In genomic region chr1:118563969-118564951, GRCh38 we compare ENCODE assay signal across 10 cellular contexts.
DNase-seq lines count a peak whose midpoint lies in the region; ATAC-seq, FAIRE-seq and TF ChIP-seq lines count a peak whose summit lies in the region.
"Had no signal": no experiment of that assay in that cellular context is flagged by ENCODE, and none has a peak within 500 bp of the region (broad histone marks: within the 10 kb centered on the region; RNA-seq: fewer than 3 reads in every experiment).

No MANE protein-coding gene starts in this region.

- TF ChIP-seq CTCF in GM10248 (IDR thresholded peaks at IDR 0.05; ENCODE audit: control extremely low read depth, extremely low read depth, low read depth, missing control alignments), result no peak
- TF ChIP-seq CTCF in LNCaP clone FGC (IDR thresholded peaks at IDR 0.05; ENCODE audit: control insufficient read depth, extremely low read depth, insufficient read depth), result peak; percentile 39
- no peak for TF ChIP-seq CTCF in liver (IDR thresholded peaks at IDR 0.05; ENCODE audit: low read depth, low read length, missing input control)
- TF ChIP-seq CTCF in D721Med (IDR thresholded peaks at IDR 0.05; ENCODE audit: insufficient read depth, missing control alignments), result no peak

- POLR2A ChIA-PET in GM10248 (lab: Yijun Ruan, JAX), result no interaction called here

- FAIRE-seq in D721Med (lab: Jason Lieb, UNC), result no peak

- no peaks in the 10 kb centered on the region for H3K27me3 ChIP-seq in liver (ENCODE audit: control insufficient read depth in 4 of 4, insufficient read depth in 4 of 4, low read length in 3 of 4)

- H3K9me3 ChIP-seq in liver (ENCODE audit: control insufficient read depth in 4 of 4, low read length in 3 of 4), result no peaks in the 10 kb centered on the region

- 59% methylated on average over 6 of the region's 6 CpGs for WGBS in liver

- CTCF ChIA-PET in GM10248 (lab: Yijun Ruan, JAX), result interaction anchor here (1.1 to 2.0 kb wide), 3 partner anchors 9 to 444 kb away, joined by 3 to 7 read pairs (median 5); no protein-coding TSS in a partner anchor

- peak; percentile 8 for DNase-seq in GM10248 (ENCODE audit: extremely low spot score)
- no peak for DNase-seq in LNCaP clone FGC (ENCODE audit: low read depth)
- no peak for DNase-seq in activated naive CD4-positive, alpha-beta T cell treated with anti-CD3 and anti-CD28 coated beads, Interleukin-2, amount 50 U/mL, for 16 hours
- DNase-seq in NCI-H524 treated with DMSO at 0.1 percent for 48 hours (lab: John Stamatoyannopoulos, UW), result no peak
- DNase-seq in T1000 (lab: John Stamatoyannopoulos, UW), result no peak
- DNase-seq in D721Med (ENCODE audit: insufficient read length, low spot score), result no peak
- DNase-seq: Karpas-422; stimulated activated CD4-positive, alpha-beta T cell treated with anti-CD3 and anti-CD28 coated beads, Interleukin-12 subunit alpha, Interleukin-12 subunit beta, amount 100 ng/mL, for 4 hours had no signal

- peak; percentile 6 to 41 for TF ChIP-seq RAD21 in liver (IDR thresholded peaks at IDR 0.05)

- peak; percentile 61 for ATAC-seq in GM21723 (IDR thresholded peaks at IDR 0.05; ENCODE audit: unreplicated experiment)

- no peaks in the 10 kb centered on the region for H3K4me1 ChIP-seq in liver (ENCODE audit: control insufficient read depth in 4 of 4, insufficient read depth in 4 of 4, low read length in 3 of 4)

- no peak overlapping the region for H3K9ac ChIP-seq in liver (ENCODE audit: low read depth in 1 of 2, low read length in 2 of 2)

- H3K36me3 ChIP-seq in liver (ENCODE audit: control insufficient read depth in 4 of 4, insufficient read depth in 3 of 4, low read depth in 1 of 4, low read length in 3 of 4), result no peaks in the 10 kb centered on the region

- H3K27ac ChIP-seq in liver (ENCODE audit: low read depth in 1 of 2, low read length in 2 of 2), result no peak overlapping the region

- H3K4me3 ChIP-seq in LNCaP clone FGC (ENCODE audit: low read depth, low read length), result no peak overlapping the region
- H3K4me3 ChIP-seq in liver (ENCODE audit: low read depth in 1 of 3, low read length in 3 of 3), result no peak overlapping the region

TF ChIP-seq in liver, 16 proteins besides CTCF, POLR2A, EP300 and RAD21:
- TF ChIP-seq JUND (IDR thresholded peaks at IDR 0.05), result no peak
- TF ChIP-seq ZBTB33 (IDR thresholded peaks at IDR 0.05), result no peak
- no peak for TF ChIP-seq HNF4A (conservative IDR thresholded peaks at IDR 0.05)
- TF ChIP-seq FOXA2 (IDR thresholded peaks at IDR 0.05), result no peak
- no peak for TF ChIP-seq HNF4G (IDR thresholded peaks at IDR 0.05)
- no peak for TF ChIP-seq RXRA (IDR thresholded peaks at IDR 0.05)
- TF ChIP-seq ATF3 (IDR thresholded peaks at IDR 0.05), result no peak
- no peak for TF ChIP-seq TAF1 (conservative IDR thresholded peaks at IDR 0.05)
- no peak for TF ChIP-seq SP1 (IDR thresholded peaks at IDR 0.05)
- TF ChIP-seq REST (IDR thresholded peaks at IDR 0.05), result no peak
- no peak for TF ChIP-seq MAX (IDR thresholded peaks at IDR 0.05)
- TF ChIP-seq NR2F2 (IDR thresholded peaks at IDR 0.05), result no peak
- no peak for TF ChIP-seq EGR1 (IDR thresholded peaks at IDR 0.05; ENCODE audit: low read depth in 2 of 2)
